1 cellular context compared by ENCODE assay signal in the genomic region with DNA sequence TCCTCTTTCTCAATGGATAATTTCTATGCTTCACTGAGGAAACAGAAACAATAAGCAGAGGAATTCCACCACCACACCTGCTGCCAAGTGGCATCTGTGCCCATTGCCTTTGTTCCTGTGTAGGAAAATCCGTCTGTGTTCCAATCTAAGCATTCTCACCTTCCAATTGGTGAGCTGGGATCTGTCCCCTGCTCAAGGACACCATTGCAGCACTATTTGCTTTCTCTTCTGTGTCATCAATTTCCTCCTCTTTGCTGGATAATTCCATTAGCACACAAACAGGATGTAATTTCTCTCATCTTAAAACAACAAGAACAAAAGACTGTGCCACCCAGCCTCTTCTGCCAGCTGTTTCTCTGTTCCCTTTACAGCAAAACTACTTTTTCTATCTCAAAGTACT.
TF ChIP-seq lines count a peak whose summit lies in the region.

No MANE protein-coding gene starts in this region.

TF ChIP-seq in HepG2, 621 proteins besides CTCF, POLR2A, EP300 and RAD21 (continued from another document and continues in another):
- TF ChIP-seq NCOA2 (CRISPR knock-in tag; IDR thresholded peaks at IDR 0.05) (peak; percentile 87), ZBTB4 (CRISPR knock-in tag; IDR thresholded peaks at IDR 0.05; ENCODE audit: borderline replicate concordance) (no peak), ZBTB42 (CRISPR knock-in tag; IDR thresholded peaks at IDR 0.05) (no peak), PLRG1 (conservative IDR thresholded peaks at IDR 0.05) (no peak), SP5 (CRISPR knock-in tag; IDR thresholded peaks at IDR 0.05; ENCODE audit: borderline replicate concordance, low read depth) (no peak), ZNF766 (CRISPR knock-in tag; IDR thresholded peaks at IDR 0.05; ENCODE audit: borderline replicate concordance) (no peak), ZNF782 (CRISPR knock-in tag; IDR thresholded peaks at IDR 0.05; ENCODE audit: borderline replicate concordance) (no peak), ZNF496 (CRISPR knock-in tag; IDR thresholded peaks at IDR 0.05; ENCODE audit: insufficient replicate concordance) (no peak), USF2 (IDR thresholded peaks at IDR 0.05; ENCODE audit: low read depth, low read length) (no peak), USF2 (CRISPR knock-in tag; IDR thresholded peaks at IDR 0.05; ENCODE audit: borderline replicate concordance) (no peak), ZNF292 (CRISPR knock-in tag; IDR thresholded peaks at IDR 0.05; ENCODE audit: borderline replicate concordance, low read depth) (peak; percentile 66; the same call in 1 of the 2 replicates), ZNF674 (CRISPR knock-in tag; IDR thresholded peaks at IDR 0.05; ENCODE audit: low read depth) (no peak), ZNF724P (CRISPR knock-in tag; IDR thresholded peaks at IDR 0.05; ENCODE audit: borderline replicate concordance) (no peak), ARID5B (CRISPR knock-in tag; IDR thresholded peaks at IDR 0.05) (peak; percentile 95), CSRNP2 (CRISPR knock-in tag; conservative IDR thresholded peaks at IDR 0.05; ENCODE audit: low read depth) (no peak), MLLT10 (CRISPR knock-in tag; IDR thresholded peaks at IDR 0.05) (no peak), SMC3 (IDR thresholded peaks at IDR 0.05; ENCODE audit: low read length) (no peak; the same call in 1 of the 2 replicates), HDAC1 (CRISPR knock-in tag; IDR thresholded peaks at IDR 0.05) (peak; percentile 62), HIC2 (CRISPR knock-in tag; IDR thresholded peaks at IDR 0.05; ENCODE audit: low read depth) (peak; percentile 99), MXD3 (CRISPR knock-in tag; IDR thresholded peaks at IDR 0.05) (no peak), CHD4 (IDR thresholded peaks at IDR 0.05; ENCODE audit: borderline replicate concordance, low read length) (peak; percentile 9; the same call in 1 of the 2 replicates), TARDBP (CRISPR knock-in tag; IDR thresholded peaks at IDR 0.05) (peak; percentile 68), HNRNPH1 (optimal IDR thresholded peaks at IDR 0.05; ENCODE audit: low read depth, low read length) (no peak), ATF1 (CRISPR knock-in tag; IDR thresholded peaks at IDR 0.05) (no peak), SOX13 (IDR thresholded peaks at IDR 0.05) (no peak), SOX13 (CRISPR knock-in tag; conservative IDR thresholded peaks at IDR 0.05 in 1 of 2, IDR thresholded peaks at IDR 0.05 in 1 of 2) (peak in 1 of 2 experiments; percentile 97; a peak in 2 of 4 replicates), FOXJ3 (CRISPR knock-in tag; IDR thresholded peaks at IDR 0.05; ENCODE audit: borderline replicate concordance) (peak; percentile 79; the same call in 1 of the 2 replicates), ARNT (IDR thresholded peaks at IDR 0.05) (no peak), SPEN (CRISPR knock-in tag; IDR thresholded peaks at IDR 0.05; ENCODE audit: low read depth) (no peak), REL (CRISPR knock-in tag; conservative IDR thresholded peaks at IDR 0.05) (no peak), SRSF1 (optimal IDR thresholded peaks at IDR 0.05; ENCODE audit: low read depth, low read length) (no peak), TOE1 (CRISPR knock-in tag; IDR thresholded peaks at IDR 0.05) (no peak), ZNF20 (CRISPR knock-in tag; IDR thresholded peaks at IDR 0.05) (no peak), ISX (CRISPR knock-in tag; conservative IDR thresholded peaks at IDR 0.05) (no peak), SAP130 (CRISPR knock-in tag; IDR thresholded peaks at IDR 0.05; ENCODE audit: low read depth) (peak; percentile 72), ZSCAN21 (CRISPR knock-in tag; IDR thresholded peaks at IDR 0.05; ENCODE audit: borderline replicate concordance) (no peak), KDM1A (CRISPR knock-in tag; IDR thresholded peaks at IDR 0.05) (no peak; the same call in 1 of the 2 replicates), YEATS4 (CRISPR knock-in tag; IDR thresholded peaks at IDR 0.05; ENCODE audit: borderline replicate concordance) (no peak), HOXA3 (CRISPR knock-in tag; IDR thresholded peaks at IDR 0.05) (peak; percentile 74; the same call in 1 of the 2 replicates), ZNF792 (CRISPR knock-in tag; IDR thresholded peaks at IDR 0.05) (0 out of 2 replicates have a peak, but pooled peaks have one; percentile 41), ZFYVE20 (CRISPR knock-in tag; IDR thresholded peaks at IDR 0.05; ENCODE audit: borderline replicate concordance, low read depth) (no peak)
- TF ChIP-seq, protein P1, sequence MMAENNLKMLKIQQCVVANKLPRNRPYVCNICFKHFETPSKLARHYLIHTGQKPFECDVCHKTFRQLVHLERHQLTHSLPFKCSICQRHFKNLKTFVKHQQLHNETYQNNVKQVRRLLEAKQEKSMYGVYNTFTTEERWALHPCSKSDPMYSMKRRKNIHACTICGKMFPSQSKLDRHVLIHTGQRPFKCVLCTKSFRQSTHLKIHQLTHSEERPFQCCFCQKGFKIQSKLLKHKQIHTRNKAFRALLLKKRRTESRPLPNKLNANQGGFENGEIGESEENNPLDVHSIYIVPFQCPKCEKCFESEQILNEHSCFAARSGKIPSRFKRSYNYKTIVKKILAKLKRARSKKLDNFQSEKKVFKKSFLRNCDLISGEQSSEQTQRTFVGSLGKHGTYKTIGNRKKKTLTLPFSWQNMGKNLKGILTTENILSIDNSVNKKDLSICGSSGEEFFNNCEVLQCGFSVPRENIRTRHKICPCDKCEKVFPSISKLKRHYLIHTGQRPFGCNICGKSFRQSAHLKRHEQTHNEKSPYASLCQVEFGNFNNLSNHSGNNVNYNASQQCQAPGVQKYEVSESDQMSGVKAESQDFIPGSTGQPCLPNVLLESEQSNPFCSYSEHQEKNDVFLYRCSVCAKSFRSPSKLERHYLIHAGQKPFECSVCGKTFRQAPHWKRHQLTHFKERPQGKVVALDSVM (CRISPR knock-in tag; IDR thresholded peaks at IDR 0.05) = no peak
- TF ChIP-seq, protein P2, sequence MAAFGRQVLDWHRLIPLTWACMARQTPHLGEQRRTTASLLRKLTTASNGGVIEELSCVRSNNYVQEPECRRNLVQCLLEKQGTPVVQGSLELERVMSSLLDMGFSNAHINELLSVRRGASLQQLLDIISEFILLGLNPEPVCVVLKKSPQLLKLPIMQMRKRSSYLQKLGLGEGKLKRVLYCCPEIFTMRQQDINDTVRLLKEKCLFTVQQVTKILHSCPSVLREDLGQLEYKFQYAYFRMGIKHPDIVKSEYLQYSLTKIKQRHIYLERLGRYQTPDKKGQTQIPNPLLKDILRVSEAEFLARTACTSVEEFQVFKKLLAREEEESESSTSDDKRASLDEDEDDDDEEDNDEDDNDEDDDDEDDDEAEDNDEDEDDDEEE (CRISPR knock-in tag; IDR thresholded peaks at IDR 0.05) = no peak
- TF ChIP-seq, protein P3, sequence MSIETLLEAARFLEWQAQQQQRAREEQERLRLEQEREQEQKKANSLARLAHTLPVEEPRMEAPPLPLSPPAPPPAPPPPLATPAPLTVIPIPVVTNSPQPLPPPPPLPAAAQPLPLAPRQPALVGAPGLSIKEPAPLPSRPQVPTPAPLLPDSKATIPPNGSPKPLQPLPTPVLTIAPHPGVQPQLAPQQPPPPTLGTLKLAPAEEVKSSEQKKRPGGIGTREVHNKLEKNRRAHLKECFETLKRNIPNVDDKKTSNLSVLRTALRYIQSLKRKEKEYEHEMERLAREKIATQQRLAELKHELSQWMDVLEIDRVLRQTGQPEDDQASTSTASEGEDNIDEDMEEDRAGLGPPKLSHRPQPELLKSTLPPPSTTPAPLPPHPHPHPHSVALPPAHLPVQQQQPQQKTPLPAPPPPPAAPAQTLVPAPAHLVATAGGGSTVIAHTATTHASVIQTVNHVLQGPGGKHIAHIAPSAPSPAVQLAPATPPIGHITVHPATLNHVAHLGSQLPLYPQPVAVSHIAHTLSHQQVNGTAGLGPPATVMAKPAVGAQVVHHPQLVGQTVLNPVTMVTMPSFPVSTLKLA (IDR thresholded peaks at IDR 0.05) = no peak
